ENCODE assay signal across 7 cellular contexts in the genomic region with DNA sequence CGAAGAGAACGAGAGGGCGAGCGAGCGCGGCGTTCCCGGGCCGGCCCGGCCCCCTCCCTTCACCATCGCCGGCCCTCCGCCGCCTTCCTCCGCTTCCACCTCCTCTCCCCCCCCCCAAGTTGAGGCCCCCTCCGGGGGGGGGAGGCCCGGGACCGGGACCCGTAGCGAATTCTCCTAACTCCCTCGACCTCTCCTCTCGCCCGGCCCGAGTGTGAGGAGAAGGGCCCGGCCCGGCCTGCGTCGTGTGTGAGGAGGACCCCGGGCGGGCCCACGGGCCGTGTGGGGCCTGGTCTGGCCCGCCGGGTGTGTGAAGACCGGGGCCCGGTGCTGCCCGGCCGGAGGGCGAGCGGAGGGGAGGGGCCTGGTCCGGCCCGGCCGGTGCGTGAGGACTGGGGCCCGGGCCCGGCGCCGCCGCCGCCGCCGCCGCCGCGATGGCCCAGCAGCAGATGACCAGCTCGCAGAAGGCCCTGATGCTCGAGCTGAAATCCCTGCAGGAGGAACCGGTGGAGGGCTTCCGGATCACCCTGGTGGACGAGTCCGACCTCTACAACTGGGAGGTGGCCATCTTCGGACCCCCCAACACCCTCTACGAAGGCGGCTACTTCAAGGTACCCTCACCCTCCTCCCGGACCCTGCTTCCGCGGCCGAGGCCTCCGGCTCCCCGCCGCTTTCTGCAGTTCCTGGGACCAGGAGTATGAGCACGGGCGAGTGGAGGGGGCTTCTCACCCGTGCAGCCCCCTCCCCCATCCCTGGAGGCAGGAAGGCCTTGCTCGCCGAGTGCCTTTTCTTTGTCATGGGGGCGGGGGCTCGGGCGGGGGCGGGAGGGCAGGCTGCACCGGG. TPM values are rescaled to one million over a fixed set of nuclear protein-coding genes. Genes with fewer than 3 reads are reported as not detected.
DNase-seq lines count a peak whose midpoint lies in the region; ATAC-seq, FAIRE-seq and TF ChIP-seq lines count a peak whose summit lies in the region.

No MANE protein-coding gene starts in this region.

- peak overlapping the region; percentile 61 for H3K4me3 ChIP-seq in GM23338
- H3K4me3 ChIP-seq in MG63 = peak overlapping the region; percentile 75
- H3K4me3 ChIP-seq in keratinocyte (ENCODE audit: control insufficient read depth in 2 of 3, extremely low read depth in 1 of 3, insufficient read depth in 2 of 3, low read depth in 1 of 3, low read length in 3 of 3) = peak overlapping the region; percentile 61 to 98 (median 96)

- POLR2A ChIA-PET in GM10248 (lab: Yijun Ruan, JAX) (interaction anchor here (0.7 to 1.0 kb wide), 2 partner anchors 19 to 1934 kb away, joined by 3 to 5 read pairs; no protein-coding TSS in a partner anchor), activated B cell treated with CpG ODN at 0.5 μM for 24 hours (lab: Charles Lee) (interaction anchor here (0.6 to 1.2 kb wide), 5 partner anchors 30 to 848 kb away, joined by 3 to 17 read pairs (median 4); a partner anchor contains a TSS)

- H3K27ac ChIP-seq in GM23338 (ENCODE audit: low read depth) (peak overlapping the region; percentile 96), caudate nucleus (ENCODE audit: low read depth, low read length) (peak overlapping the region; percentile 96), keratinocyte (ENCODE audit: control insufficient read depth, insufficient read depth, low read length) (peak overlapping the region; percentile 97)

- no peaks in the 10 kb centered on the region for H3K9me3 ChIP-seq in MG63
- no peaks in the 10 kb centered on the region for H3K9me3 ChIP-seq in keratinocyte (ENCODE audit: control insufficient read depth, low read depth, low read length)

- H3K27me3 Mint-ChIP-seq in GM23338 (ENCODE audit: insufficient read depth, low read depth, poor library complexity) (peaks cover 12% of the 10 kb centered on the region), activated B cell treated with CpG ODN at 0.5 μM for 24 hours (no peaks in the 10 kb centered on the region)

- H3K79me2 ChIP-seq in GM23338 (replicated peaks; ENCODE audit: insufficient read depth) (peaks cover 43% of the 10 kb centered on the region), keratinocyte (ENCODE audit: control insufficient read depth, insufficient read depth, low read length) (peaks cover 53% of the 10 kb centered on the region)

- FAIRE-seq in keratinocyte (lab: Jason Lieb, UNC) = no peak

- H3K27ac Mint-ChIP-seq in GM23338 (peak overlapping the region; percentile 88; the same call in 1 of the 2 replicates), activated B cell treated with CpG ODN at 0.5 μM for 24 hours (peak overlapping the region; percentile 98)

- no peaks in the 10 kb centered on the region for H3F3A ChIP-seq in GM23338 (replicated peaks; ENCODE audit: low read depth)

- H3K36me3 Mint-ChIP-seq in GM23338 (ENCODE audit: low read depth) = peaks cover 4% of the 10 kb centered on the region; the same call in 1 of the 3 replicates
- peaks cover 11% of the 10 kb centered on the region for H3K36me3 Mint-ChIP-seq in activated B cell treated with CpG ODN at 0.5 μM for 24 hours (ENCODE audit: low read depth)

- peak; percentile 64 for DNase-seq in GM10248 (ENCODE audit: extremely low spot score)
- DNase-seq in GM23338 (ENCODE audit: low spot score) = peak; percentile 81
- peak; percentile 60 for DNase-seq in MG63
- DNase-seq in activated B cell treated with CpG ODN at 0.5 μM for 24 hours = peak; percentile 68
- peak in 40 of 61 donors; percentile 19 to 85 (median 61) for DNase-seq in caudate nucleus (lab: John Stamatoyannopoulos, UW)
- DNase-seq in keratinocyte (ENCODE audit: low read depth, low spot score) = no peak
- peak; percentile 14 to 32 (median 26) for DNase-seq in stimulated activated CD4-positive, alpha-beta T cell treated with anti-CD3 and anti-CD28 coated beads, Interleukin-12 subunit alpha, Interleukin-12 subunit beta, amount 100 ng/mL, for 48 hours (ENCODE audit: low read depth in 2 of 3, low spot score in 1 of 3)

- H3K9ac ChIP-seq in keratinocyte (ENCODE audit: control insufficient read depth, extremely low read depth, insufficient read depth, low read length) = peak overlapping the region; percentile 96

- CTCF ChIA-PET in GM10248 (lab: Yijun Ruan, JAX) = interaction anchor here (1.3 to 1.6 kb wide), 2 partner anchors 35 to 38 kb away, joined by 4 to 5 read pairs; no protein-coding TSS in a partner anchor
- CTCF ChIA-PET in activated B cell treated with CpG ODN at 0.5 μM for 24 hours (lab: Charles Lee) = interaction anchor here (1.6 kb wide), 1 partner anchor 35 kb away, joined by 7 read pairs; no protein-coding TSS in a partner anchor

- H2AFZ ChIP-seq in GM23338 (peak overlapping the region; percentile 57; the same call in 1 of the 2 replicates), keratinocyte (ENCODE audit: control insufficient read depth, low read length) (no peak overlapping the region)

- peaks cover 38% of the 10 kb centered on the region for H3K4me1 Mint-ChIP-seq in GM23338
- peaks cover 64% of the 10 kb centered on the region for H3K4me1 Mint-ChIP-seq in activated B cell treated with CpG ODN at 0.5 μM for 24 hours

- no peaks in the 10 kb centered on the region for H3K9me1 ChIP-seq in keratinocyte (ENCODE audit: control insufficient read depth, extremely low read depth, insufficient read depth, low read length)

- no peaks in the 10 kb centered on the region for H3K9me2 ChIP-seq in GM23338 (ENCODE audit: insufficient read depth)

- intact Hi-C loops in activated B cell treated with CpG ODN at 0.5 μM for 24 hours (cut with micrococcal nuclease) = loop anchor here (1.0 to 10.0 kb wide), 10 partner anchors 19 to 1997 kb away; a partner anchor contains a TSS

- H3K36me3 ChIP-seq in GM23338 (ENCODE audit: insufficient read depth) = no peaks in the 10 kb centered on the region
- no peaks in the 10 kb centered on the region for H3K36me3 ChIP-seq in MG63
- H3K36me3 ChIP-seq in keratinocyte (ENCODE audit: control insufficient read depth in 2 of 2, extremely low read depth in 1 of 2, insufficient read depth in 2 of 2, low read length in 2 of 2) = peaks cover 0 to 3% of the 10 kb centered on the region in 2 experiments

- dilution Hi-C loops in keratinocyte (cut with MboI; ENCODE audit: extremely low pct_ligation_motif_present, low sequenced_read_pairs) = no loop called here

- TF ChIP-seq CTCF in GM10248 (IDR thresholded peaks at IDR 0.05; ENCODE audit: control extremely low read depth, extremely low read depth, low read depth, missing control alignments) (no peak), GM23338 (conservative IDR thresholded peaks at IDR 0.05; ENCODE audit: low read depth in 2 of 2) (no peak), activated B cell treated with CpG ODN at 0.5 μM for 24 hours (IDR thresholded peaks at IDR 0.05) (no peak), keratinocyte (optimal IDR thresholded peaks at IDR 0.05 in 1 of 3, IDR thresholded peaks at IDR 0.05 in 1 of 3, conservative IDR thresholded peaks at IDR 0.05 in 1 of 3; ENCODE audit: extremely low read depth in 1 of 3, insufficient read depth in 2 of 3, low read length in 3 of 3) (peak in 1 of 3 experiments; percentile 8)

- peak overlapping the region; percentile 90 for H3K4me3 Mint-ChIP-seq in GM23338
- peak overlapping the region; percentile 90 for H3K4me3 Mint-ChIP-seq in activated B cell treated with CpG ODN at 0.5 μM for 24 hours

- H3K27me3 ChIP-seq in GM23338 (ENCODE audit: insufficient read depth) = no peaks in the 10 kb centered on the region
- no peaks in the 10 kb centered on the region for H3K27me3 ChIP-seq in MG63
- no peaks in the 10 kb centered on the region for H3K27me3 ChIP-seq in keratinocyte (ENCODE audit: control insufficient read depth, extremely low read depth, insufficient read depth, low read length)

- H3K9me3 Mint-ChIP-seq in GM23338 (no peaks in the 10 kb centered on the region), activated B cell treated with CpG ODN at 0.5 μM for 24 hours (no peaks in the 10 kb centered on the region)

- H3K4me1 ChIP-seq in GM23338 (ENCODE audit: insufficient read depth) = peaks cover 24% of the 10 kb centered on the region
- H3K4me1 ChIP-seq in keratinocyte (ENCODE audit: control insufficient read depth, extremely low read depth, insufficient read depth, low read length) = peaks cover 52% of the 10 kb centered on the region

- H3K4me2 ChIP-seq in GM23338 (peak overlapping the region; percentile 88), keratinocyte (ENCODE audit: control insufficient read depth, extremely low read depth, insufficient read depth, low read depth, low read length) (peak overlapping the region; percentile 60)

- peaks cover 10% of the 10 kb centered on the region; the same call in 1 of the 2 replicates for H4K20me1 ChIP-seq in GM23338 (replicated peaks; ENCODE audit: insufficient read depth)
- peaks cover 15% of the 10 kb centered on the region for H4K20me1 ChIP-seq in keratinocyte (ENCODE audit: control insufficient read depth, extremely low read depth, insufficient read depth, low read length)

- ATAC-seq in GM23338 (peak; percentile 54), activated B cell treated with CpG ODN at 0.5 μM for 24 hours (ENCODE audit: low read depth) (peak; percentile 9)

RNA-seq across cellular contexts. Expression of a gene that starts 0.6 kb away (rescaled TPM):
- 32.5 and 36.4 TPM in 2 replicates for total RNA-seq in GM23338 (2014; rRNA removed; shearing (Covaris generic))
- polyA plus RNA-seq in GM23338 (2016; fragmentation: Nextera tagmentation; extraction: Ambion mirVana) = 23.2 and 23.4 TPM in 2 replicates
- total RNA-seq in MG63 (2014; rRNA removed; shearing (Covaris generic); ENCODE audit: low replicate concordance) = 15.1 and 16.5 TPM in 2 replicates
- 28.5 and 28.9 TPM in 2 replicates for total RNA-seq in activated B cell treated with CpG ODN at 0.5 μM for 24 hours
- polyA plus RNA-seq in keratinocyte = 11.5 to 39.7 TPM (median 20.5 TPM) in 3 replicates
- 36.0 TPM for polyA plus RNA-seq in keratinocyte (2011; ENCODE audit: low read depth)
- 26.4 and 39.9 TPM in 2 replicates for polyA plus RNA-seq in keratinocyte (2011; cell fraction: cytosol; rRNA removed)
- polyA plus RNA-seq in keratinocyte (2011; cell fraction: nucleus; rRNA removed) = 24.6 and 28.7 TPM in 2 replicates
- polyA plus RNA-seq in keratinocyte (2012; ENCODE audit: low replicate concordance) = 35.9 and 60.3 TPM in 2 replicates
- 15.0 to 24.3 TPM (median 18.9 TPM) in 3 replicates for polyA minus RNA-seq in keratinocyte
- 18.6 TPM for polyA minus RNA-seq in keratinocyte (2011; cell fraction: cytosol; rRNA and poly(A)+ RNA removed)
- 12.5 and 23.7 TPM in 2 replicates for polyA minus RNA-seq in keratinocyte (2011; cell fraction: nucleus; rRNA and poly(A)+ RNA removed)

RNA-seq across cellular contexts. Expression of a gene that starts 22.2 kb away (rescaled TPM):
- 2.5 and 4.2 TPM in 2 replicates for total RNA-seq in GM23338 (2014; rRNA removed; shearing (Covaris generic))
- polyA plus RNA-seq in GM23338 (2016; fragmentation: Nextera tagmentation; extraction: Ambion mirVana) = 3.4 and 4.5 TPM in 2 replicates
- not detected in 2 replicates for total RNA-seq in MG63 (2014; rRNA removed; shearing (Covaris generic); ENCODE audit: low replicate concordance)
- total RNA-seq in activated B cell treated with CpG ODN at 0.5 μM for 24 hours = not detected in 2 replicates
- 5.9 to 34.6 TPM (median 9.1 TPM) in 3 replicates for polyA plus RNA-seq in keratinocyte
- 39.8 TPM for polyA plus RNA-seq in keratinocyte (2011; ENCODE audit: low read depth)
- polyA plus RNA-seq in keratinocyte (2011; cell fraction: cytosol; rRNA removed) = 9.5 and 14.0 TPM in 2 replicates
- polyA plus RNA-seq in keratinocyte (2011; cell fraction: nucleus; rRNA removed) = 4.1 and 4.2 TPM in 2 replicates
- polyA plus RNA-seq in keratinocyte (2012; ENCODE audit: low replicate concordance) = 60.7 and 196 TPM in 2 replicates
- 6.1 to 31.9 TPM (median 9.3 TPM) in 3 replicates for polyA minus RNA-seq in keratinocyte
- 5.6 TPM for polyA minus RNA-seq in keratinocyte (2011; cell fraction: cytosol; rRNA and poly(A)+ RNA removed)
- polyA minus RNA-seq in keratinocyte (2011; cell fraction: nucleus; rRNA and poly(A)+ RNA removed) = 0.74 and 1.5 TPM in 2 replicates
